ENCODE assay signal across 8 cellular contexts in the genomic region with DNA sequence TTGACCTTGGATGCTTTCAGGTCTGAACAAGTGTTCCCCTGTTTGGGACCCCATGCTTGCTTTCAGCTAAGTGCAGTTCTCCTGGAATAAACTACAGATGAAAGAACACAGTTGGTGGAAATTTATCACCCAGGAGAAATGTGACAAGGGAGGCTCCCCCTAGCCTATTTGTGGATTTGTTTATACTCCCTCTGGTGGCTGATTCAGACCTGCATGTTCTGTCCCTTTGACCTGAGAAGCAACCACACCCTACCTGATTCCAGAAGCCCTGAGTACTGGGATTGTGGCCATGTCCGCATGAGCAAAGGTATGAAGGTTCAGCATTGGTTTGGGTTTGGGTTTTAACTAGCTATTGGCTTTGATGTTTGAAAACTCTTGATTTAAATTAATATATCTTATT.
DNase-seq lines count a peak whose midpoint lies in the region; ATAC-seq and TF ChIP-seq lines count a peak whose summit lies in the region.

No MANE protein-coding gene starts in this region.

- TF ChIP-seq POLR2A in uterus (IDR thresholded peaks at IDR 0.05), result no peak

- POLR2A ChIA-PET in GM10248 (lab: Yijun Ruan, JAX), result no interaction called here

- no peaks in the 10 kb centered on the region for H3K4me1 ChIP-seq in uterus

- peak; percentile 14 for DNase-seq in GM10248 (ENCODE audit: extremely low spot score)
- peak; percentile 56 for DNase-seq in LoVo (ENCODE audit: low spot score)
- peak; percentile 70 for DNase-seq in SW480 (ENCODE audit: low spot score)
- peak; percentile 7 for DNase-seq in iPS DF 4.7 (ENCODE audit: extremely low read depth, low spot score)
- no peak for DNase-seq in uterus
- DNase-seq in T1000 (lab: John Stamatoyannopoulos, UW), result no peak

- intact Hi-C loops in uterus (cut with DNase I; ENCODE audit: low total_unique reads), result no loop called here

- H3K9me3 ChIP-seq in uterus, result no peaks in the 10 kb centered on the region

- H3K27ac ChIP-seq in uterus, result no peak overlapping the region

- TF ChIP-seq CTCF in GM10248 (IDR thresholded peaks at IDR 0.05; ENCODE audit: control extremely low read depth, extremely low read depth, low read depth, missing control alignments) (peak; percentile 43), uterus (IDR thresholded peaks at IDR 0.05) (peak in 3 of 4 experiments; percentile 11 to 34 (median 23))

- CTCF ChIA-PET in GM10248 (lab: Yijun Ruan, JAX), result interaction anchor here (0.8 to 2.1 kb wide), 7 partner anchors 11 to 490 kb away, joined by 3 to 8 read pairs (median 3); no protein-coding TSS in a partner anchor

- H3K4me3 ChIP-seq in uterus, result no peak overlapping the region

- no peaks in the 10 kb centered on the region for H3K27me3 ChIP-seq in uterus

- no peaks in the 10 kb centered on the region for H3K36me3 ChIP-seq in uterus

- ATAC-seq in HG02678 (IDR thresholded peaks at IDR 0.05; ENCODE audit: unreplicated experiment), result no peak
- ATAC-seq in HG03045 (IDR thresholded peaks at IDR 0.05; ENCODE audit: unreplicated experiment), result no peak

Comparison
In these comparisons a context has a peak if more than half of its experiments do, and no peak if none do; other contexts are left out.
1. DNase-seq: peak in GM10248 (single experiment), LoVo (single experiment), SW480 (single experiment) and iPS DF 4.7 (single experiment); none in uterus (0 of 2) and T1000 (single experiment).